ENCODE assay signal across 1 cellular context in the genomic region with DNA sequence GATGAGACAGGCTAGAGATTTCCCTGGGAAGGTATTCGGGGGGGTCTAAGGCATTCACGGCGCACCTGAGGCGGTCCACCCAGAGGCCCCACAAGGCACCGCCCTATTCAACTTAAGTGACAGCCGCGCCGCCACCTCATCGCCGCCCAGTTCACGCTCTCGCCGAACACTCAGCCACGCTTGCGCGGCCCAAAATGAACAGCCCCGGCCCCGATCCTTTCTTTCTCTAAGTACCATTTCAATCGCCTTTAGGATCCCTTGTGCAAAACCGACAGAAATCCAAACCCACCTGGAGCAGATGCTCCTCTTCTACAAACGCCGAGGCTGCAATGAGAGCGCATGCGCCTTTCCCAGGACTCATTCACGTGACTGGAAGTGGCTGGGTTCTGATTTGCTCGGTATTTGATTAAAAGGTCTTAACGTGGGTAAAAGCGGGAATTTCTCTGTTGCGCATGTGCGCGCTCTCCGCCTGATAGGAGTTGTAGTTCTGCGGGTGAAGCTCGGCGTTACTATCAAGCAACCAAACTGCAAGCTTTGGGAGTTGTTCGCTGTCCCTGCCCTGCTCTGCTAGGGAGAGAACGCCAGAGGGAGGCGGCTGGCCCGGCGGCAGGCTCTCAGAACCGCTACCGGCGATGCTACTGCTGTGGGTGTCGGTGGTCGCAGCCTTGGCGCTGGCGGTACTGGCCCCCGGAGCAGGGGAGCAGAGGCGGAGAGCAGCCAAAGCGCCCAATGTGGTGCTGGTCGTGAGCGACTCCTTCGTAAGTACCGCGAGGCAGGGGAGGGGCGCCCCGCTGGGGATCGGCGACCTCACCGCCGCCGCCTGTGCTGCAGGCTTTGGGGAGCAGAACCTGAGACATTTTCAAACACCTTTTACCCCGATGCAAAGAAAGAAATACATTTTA.
TF ChIP-seq lines count a peak whose summit lies in the region.

TSS of gene ARSK (plus strand) at position 455 of the 902 bp plus-strand sequence. CDS start at position 633, 178 bp downstream.
TSS of gene SKIC3 (minus strand) at position 331 of the 902 bp plus-strand sequence. CDS start 7,827 bp downstream, outside the sequence.

TF ChIP-seq in HepG2, 621 proteins besides CTCF, POLR2A, EP300 and RAD21 (continued from another document and continues in another):
- TF ChIP-seq TFE3 (CRISPR knock-in tag; IDR thresholded peaks at IDR 0.05) (peak; percentile 93), ELK4 (CRISPR knock-in tag; IDR thresholded peaks at IDR 0.05; ENCODE audit: borderline replicate concordance) (no peak), ARNT (IDR thresholded peaks at IDR 0.05) (no peak), TEAD3 (CRISPR knock-in tag; optimal IDR thresholded peaks at IDR 0.05; ENCODE audit: borderline replicate concordance) (peak; percentile 57), ZNF12 (CRISPR knock-in tag; IDR thresholded peaks at IDR 0.05) (no peak), FOSL2 (CRISPR knock-in tag; IDR thresholded peaks at IDR 0.05) (peak; percentile 44; the same call in 1 of the 2 replicates), MTA3 (CRISPR knock-in tag; IDR thresholded peaks at IDR 0.05) (no peak), JUN (CRISPR knock-in tag; IDR thresholded peaks at IDR 0.05) (no peak), GABPA (IDR thresholded peaks at IDR 0.05; ENCODE audit: low read depth, low read length) (no peak), GABPA (CRISPR knock-in tag; IDR thresholded peaks at IDR 0.05; ENCODE audit: low read depth) (peak; percentile 81), ZBTB20 (CRISPR knock-in tag; IDR thresholded peaks at IDR 0.05; ENCODE audit: borderline replicate concordance, low read depth) (0 out of 2 replicates have a peak, but pooled peaks have one; percentile 33), ZNF33B (CRISPR knock-in tag; IDR thresholded peaks at IDR 0.05) (0 out of 2 replicates have a peak, but pooled peaks have one; percentile 8), SOX6 (IDR thresholded peaks at IDR 0.05) (no peak), SOX6 (CRISPR knock-in tag; IDR thresholded peaks at IDR 0.05) (peak; percentile 56; the same call in 1 of the 2 replicates), ZNF136 (CRISPR knock-in tag; IDR thresholded peaks at IDR 0.05; ENCODE audit: low read depth) (no peak), ZNF703 (CRISPR knock-in tag; IDR thresholded peaks at IDR 0.05; ENCODE audit: borderline replicate concordance) (no peak), NR3C1 (CRISPR knock-in tag; IDR thresholded peaks at IDR 0.05) (no peak), ARNTL (CRISPR knock-in tag; IDR thresholded peaks at IDR 0.05) (peak; percentile 73; the same call in 1 of the 2 replicates), AGO2 (optimal IDR thresholded peaks at IDR 0.05; ENCODE audit: low read depth, low read length) (no peak), ZHX2 (IDR thresholded peaks at IDR 0.05; ENCODE audit: low read depth) (no peak), ZHX2 (CRISPR knock-in tag; IDR thresholded peaks at IDR 0.05; ENCODE audit: borderline replicate concordance) (peak; percentile 50; the same call in 1 of the 2 replicates), TCF12 (IDR thresholded peaks at IDR 0.05) (no peak), TCF12 (CRISPR knock-in tag; IDR thresholded peaks at IDR 0.05) (no peak), HOXA5 (CRISPR knock-in tag; IDR thresholded peaks at IDR 0.05) (peak; percentile 32; the same call in 1 of the 2 replicates), KDM2A (CRISPR knock-in tag; IDR thresholded peaks at IDR 0.05; ENCODE audit: borderline replicate concordance, low read depth) (peak; percentile 70), HHEX (CRISPR knock-in tag; IDR thresholded peaks at IDR 0.05) (no peak), SMAD3 (CRISPR knock-in tag; IDR thresholded peaks at IDR 0.05) (peak; percentile 55), ZNF549 (CRISPR knock-in tag; IDR thresholded peaks at IDR 0.05) (no peak), DPF2 (CRISPR knock-in tag; IDR thresholded peaks at IDR 0.05; ENCODE audit: borderline replicate concordance, low read depth) (no peak), SP4 (CRISPR knock-in tag; IDR thresholded peaks at IDR 0.05) (0 out of 2 replicates have a peak, but pooled peaks have one; percentile 76), ZNF772 (CRISPR knock-in tag; IDR thresholded peaks at IDR 0.05) (0 out of 2 replicates have a peak, but pooled peaks have one; percentile 49), SRSF1 (optimal IDR thresholded peaks at IDR 0.05; ENCODE audit: low read depth, low read length) (no peak), ZMYM4 (CRISPR knock-in tag; IDR thresholded peaks at IDR 0.05) (peak; percentile 93), SMC3 (IDR thresholded peaks at IDR 0.05; ENCODE audit: low read length) (0 out of 2 replicates have a peak, but pooled peaks have one; percentile 1), ZNF570 (CRISPR knock-in tag; IDR thresholded peaks at IDR 0.05; ENCODE audit: borderline replicate concordance) (no peak), ZNF770 (CRISPR knock-in tag; IDR thresholded peaks at IDR 0.05) (no peak)
- TF ChIP-seq, protein P1, sequence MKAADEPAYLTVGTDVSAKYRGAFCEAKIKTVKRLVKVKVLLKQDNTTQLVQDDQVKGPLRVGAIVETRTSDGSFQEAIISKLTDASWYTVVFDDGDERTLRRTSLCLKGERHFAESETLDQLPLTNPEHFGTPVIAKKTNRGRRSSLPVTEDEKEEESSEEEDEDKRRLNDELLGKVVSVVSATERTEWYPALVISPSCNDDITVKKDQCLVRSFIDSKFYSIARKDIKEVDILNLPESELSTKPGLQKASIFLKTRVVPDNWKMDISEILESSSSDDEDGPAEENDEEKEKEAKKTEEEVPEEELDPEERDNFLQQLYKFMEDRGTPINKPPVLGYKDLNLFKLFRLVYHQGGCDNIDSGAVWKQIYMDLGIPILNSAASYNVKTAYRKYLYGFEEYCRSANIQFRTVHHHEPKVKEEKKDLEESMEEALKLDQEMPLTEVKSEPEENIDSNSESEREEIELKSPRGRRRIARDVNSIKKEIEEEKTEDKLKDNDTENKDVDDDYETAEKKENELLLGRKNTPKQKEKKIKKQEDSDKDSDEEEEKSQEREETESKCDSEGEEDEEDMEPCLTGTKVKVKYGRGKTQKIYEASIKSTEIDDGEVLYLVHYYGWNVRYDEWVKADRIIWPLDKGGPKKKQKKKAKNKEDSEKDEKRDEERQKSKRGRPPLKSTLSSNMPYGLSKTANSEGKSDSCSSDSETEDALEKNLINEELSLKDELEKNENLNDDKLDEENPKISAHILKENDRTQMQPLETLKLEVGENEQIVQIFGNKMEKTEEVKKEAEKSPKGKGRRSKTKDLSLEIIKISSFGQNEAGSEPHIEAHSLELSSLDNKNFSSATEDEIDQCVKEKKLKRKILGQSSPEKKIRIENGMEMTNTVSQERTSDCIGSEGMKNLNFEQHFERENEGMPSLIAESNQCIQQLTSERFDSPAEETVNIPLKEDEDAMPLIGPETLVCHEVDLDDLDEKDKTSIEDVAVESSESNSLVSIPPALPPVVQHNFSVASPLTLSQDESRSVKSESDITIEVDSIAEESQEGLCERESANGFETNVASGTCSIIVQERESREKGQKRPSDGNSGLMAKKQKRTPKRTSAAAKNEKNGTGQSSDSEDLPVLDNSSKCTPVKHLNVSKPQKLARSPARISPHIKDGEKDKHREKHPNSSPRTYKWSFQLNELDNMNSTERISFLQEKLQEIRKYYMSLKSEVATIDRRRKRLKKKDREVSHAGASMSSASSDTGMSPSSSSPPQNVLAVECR (CRISPR knock-in tag; IDR thresholded peaks at IDR 0.05; ENCODE audit: borderline replicate concordance), result peak; percentile 87; the same call in 1 of the 2 replicates
- TF ChIP-seq, protein P2, sequence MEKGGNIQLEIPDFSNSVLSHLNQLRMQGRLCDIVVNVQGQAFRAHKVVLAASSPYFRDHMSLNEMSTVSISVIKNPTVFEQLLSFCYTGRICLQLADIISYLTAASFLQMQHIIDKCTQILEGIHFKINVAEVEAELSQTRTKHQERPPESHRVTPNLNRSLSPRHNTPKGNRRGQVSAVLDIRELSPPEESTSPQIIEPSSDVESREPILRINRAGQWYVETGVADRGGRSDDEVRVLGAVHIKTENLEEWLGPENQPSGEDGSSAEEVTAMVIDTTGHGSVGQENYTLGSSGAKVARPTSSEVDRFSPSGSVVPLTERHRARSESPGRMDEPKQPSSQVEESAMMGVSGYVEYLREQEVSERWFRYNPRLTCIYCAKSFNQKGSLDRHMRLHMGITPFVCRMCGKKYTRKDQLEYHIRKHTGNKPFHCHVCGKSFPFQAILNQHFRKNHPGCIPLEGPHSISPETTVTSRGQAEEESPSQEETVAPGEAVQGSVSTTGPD (CRISPR knock-in tag; IDR thresholded peaks at IDR 0.05), result no peak
- TF ChIP-seq, protein P3, sequence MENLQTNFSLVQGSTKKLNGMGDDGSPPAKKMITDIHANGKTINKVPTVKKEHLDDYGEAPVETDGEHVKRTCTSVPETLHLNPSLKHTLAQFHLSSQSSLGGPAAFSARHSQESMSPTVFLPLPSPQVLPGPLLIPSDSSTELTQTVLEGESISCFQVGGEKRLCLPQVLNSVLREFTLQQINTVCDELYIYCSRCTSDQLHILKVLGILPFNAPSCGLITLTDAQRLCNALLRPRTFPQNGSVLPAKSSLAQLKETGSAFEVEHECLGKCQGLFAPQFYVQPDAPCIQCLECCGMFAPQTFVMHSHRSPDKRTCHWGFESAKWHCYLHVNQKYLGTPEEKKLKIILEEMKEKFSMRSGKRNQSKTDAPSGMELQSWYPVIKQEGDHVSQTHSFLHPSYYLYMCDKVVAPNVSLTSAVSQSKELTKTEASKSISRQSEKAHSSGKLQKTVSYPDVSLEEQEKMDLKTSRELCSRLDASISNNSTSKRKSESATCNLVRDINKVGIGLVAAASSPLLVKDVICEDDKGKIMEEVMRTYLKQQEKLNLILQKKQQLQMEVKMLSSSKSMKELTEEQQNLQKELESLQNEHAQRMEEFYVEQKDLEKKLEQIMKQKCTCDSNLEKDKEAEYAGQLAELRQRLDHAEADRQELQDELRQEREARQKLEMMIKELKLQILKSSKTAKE (CRISPR knock-in tag; IDR thresholded peaks at IDR 0.05; ENCODE audit: borderline replicate concordance), result no peak
